Comparison of ENCODE assay signal across 27 cellular contexts in genomic region chr2:160822006-160822405, GRCh38.
"Had no signal": no experiment of that assay in that cellular context is flagged by ENCODE, and none has a peak within 500 bp of the region (broad histone marks: within the 10 kb centered on the region; RNA-seq: fewer than 3 reads in every experiment).

No MANE protein-coding gene starts in this region.

- H3K4me1 ChIP-seq: stomach, suprapubic skin, testis, thyroid gland, tibial artery, tibial nerve, upper lobe of left lung, upper lobe of right lung, uterus, vagina had no signal

- H3K36me3 ChIP-seq: stomach, suprapubic skin, thoracic aorta, thyroid gland, tibial artery, tibial nerve, transverse colon, upper lobe of left lung, upper lobe of right lung, uterus, vagina had no signal

- H3K4me3 ChIP-seq: stomach, suprapubic skin, testis, thoracic aorta, thyroid gland, tibial artery, tibial nerve, transverse colon, upper lobe of left lung, upper lobe of right lung, uterus, vagina had no signal

- DNase-seq: stimulated activated CD4-positive, alpha-beta T cell treated with anti-CD3 and anti-CD28 coated beads, Interleukin-2, amount 100 ng/mL, for 48 hours; stimulated activated CD4-positive, alpha-beta T cell treated with anti-CD3 and anti-CD28 coated beads, Interleukin-4, amount 100 ng/mL, for 1 hour; stimulated activated CD4-positive, alpha-beta T cell treated with anti-CD3 and anti-CD28 coated beads, Interleukin-4, amount 100 ng/mL, for 24 hours; stimulated activated CD4-positive, alpha-beta T cell treated with anti-CD3 and anti-CD28 coated beads, Interleukin-4, amount 100 ng/mL, for 4 hours; stimulated activated CD8-positive, alpha-beta memory T cell treated with anti-CD3 and anti-CD28 coated beads, Interleukin-4, amount 100 ng/mL, for 48 hours; stimulated activated naive B cell treated with anti-CD40 and anti-IgM and Interleukin-4, amounts not matched to agents 10 μg/mL and 1 μg/mL and 100 μg/mL, for 72 hours; stimulated activated naive CD4-positive, alpha-beta T cell; stimulated activated naive CD4-positive, alpha-beta T cell treated with Interleukin-2 at 50 U/mL for 16 hours; stimulated activated naive CD8-positive, alpha-beta T cell treated with anti-CD3 and anti-CD28 coated beads, Interleukin-15, amount 100 ng/mL, for 72 hours; stimulated activated naive CD8-positive, alpha-beta T cell treated with anti-CD3 and anti-CD28 coated beads, Interleukin-15, Interleukin-2, amounts not matched to agents 100 U/mL and 50 U/mL, for 24 hours; stomach; substantia nigra; testis; thyroid gland; tibial artery; transverse colon; trophoblast cell; upper lobe of left lung; upper lobe of right lung; uterus had no signal

- FAIRE-seq: urothelium cell line had no signal

- H3K9me3 ChIP-seq: testis, thyroid gland had no signal

- H3K27ac ChIP-seq: stomach, suprapubic skin, testis, thoracic aorta, thyroid gland, tibial artery, tibial nerve, transverse colon, upper lobe of left lung, upper lobe of right lung, uterus, vagina had no signal

- H3K27me3 ChIP-seq: stomach, suprapubic skin, testis, thyroid gland, tibial artery, tibial nerve, transverse colon, upper lobe of left lung, upper lobe of right lung, uterus, vagina had no signal

- ATAC-seq: stimulated activated effector memory CD8-positive, alpha-beta T cell treated with anti-CD3 and anti-CD28 coated beads, Interleukin-12 subunit alpha, Interleukin-12 subunit beta, amount 100 ng/mL, for 72 hours; stimulated activated memory B cell treated with anti-CD40 and anti-IgM and Interleukin-4, amounts not matched to agents 10 μg/mL and 1 μg/mL and 100 μg/mL, for 72 hours; stimulated activated naive B cell treated with anti-CD40 and anti-IgM and Interleukin-4, amounts not matched to agents 10 μg/mL and 1 μg/mL and 100 μg/mL, for 72 hours; stimulated activated naive CD8-positive, alpha-beta T cell treated with anti-CD3 and anti-CD28 coated beads, Interleukin-15, amount 100 ng/mL, for 72 hours; stimulated activated naive CD8-positive, alpha-beta T cell treated with anti-CD3 and anti-CD28 coated beads, Interleukin-15, Interleukin-2, amounts not matched to agents 100 U/mL and 50 U/mL, for 24 hours; upper lobe of right lung had no signal
